1 cellular context compared by ENCODE assay signal in genomic region chr1:8540971-8541370, GRCh38.
TF ChIP-seq lines count a peak whose summit lies in the region.

No MANE protein-coding gene starts in this region.

TF ChIP-seq in WTC11, 78 proteins besides CTCF, POLR2A, EP300 and RAD21 (continued from another document):
- TF ChIP-seq AFF4 (CRISPR knock-in tag; IDR thresholded peaks at IDR 0.05; ENCODE audit: borderline replicate concordance) (no peak), GTF2I (CRISPR knock-in tag; conservative IDR thresholded peaks at IDR 0.05) (no peak), ATF2 (CRISPR knock-in tag; IDR thresholded peaks at IDR 0.05; ENCODE audit: borderline replicate concordance, low read depth) (no peak), SMAD3 (CRISPR knock-in tag; IDR thresholded peaks at IDR 0.05; ENCODE audit: borderline replicate concordance) (no peak), TEAD4 (CRISPR knock-in tag; IDR thresholded peaks at IDR 0.05) (no peak), MXD4 (CRISPR knock-in tag; IDR thresholded peaks at IDR 0.05; ENCODE audit: borderline replicate concordance) (no peak)
TF ChIP-seq in WTC11: peak in this region for 0.
